ENCODE assay signal across 15 cellular contexts in genomic region chr9:72997387-72997995, GRCh38. TPM values are rescaled to one million over a fixed set of nuclear protein-coding genes. Genes with fewer than 3 reads are reported as not detected.
DNase-seq lines count a peak whose midpoint lies in the region; ATAC-seq, FAIRE-seq and TF ChIP-seq lines count a peak whose summit lies in the region.
"Had no signal": no experiment of that assay in that cellular context is flagged by ENCODE, and none has a peak within 500 bp of the region (broad histone marks: within the 10 kb centered on the region; RNA-seq: fewer than 3 reads in every experiment).

No MANE protein-coding gene starts in this region.

- intact Hi-C loops in Right ventricle myocardium superior (cut with DNase I) (no loop called here), cardiac septum (cut with DNase I) (no loop called here), mucosa of descending colon (cut with DNase I, micrococcal nuclease) (no loop called here)
- intact Hi-C loops in CD8-positive, alpha-beta T cell (cut with DNase I, micrococcal nuclease): loop anchor here in 1 of 2 experiments (5.0 kb wide), 1 partner anchor 45 kb away; no protein-coding TSS in a partner anchor

- CTCF ChIA-PET in CD8-positive, alpha-beta T cell (lab: Charles Lee): no interaction called here

- TF ChIP-seq CTCF in bronchial epithelial cell (IDR thresholded peaks at IDR 0.05; ENCODE audit: insufficient read depth, low read length, severe bottlenecking) (no peak), mucosa of descending colon (IDR thresholded peaks at IDR 0.05) (no peak), type B pancreatic cell (conservative IDR thresholded peaks at IDR 0.05) (no peak)
- TF ChIP-seq CTCF in CD8-positive, alpha-beta T cell (IDR thresholded peaks at IDR 0.05): no peak

- FAIRE-seq in bronchial epithelial cell (lab: Jason Lieb, UNC): peak; percentile 28

- H3K4me3 ChIP-seq in bronchial epithelial cell (ENCODE audit: low read depth, low read length): no peak overlapping the region
- no peak overlapping the region for H3K4me3 ChIP-seq in mucosa of descending colon
- no peak overlapping the region for H3K4me3 ChIP-seq in CD8-positive, alpha-beta T cell (ENCODE audit: low read depth, low read length)
- H3K4me3 ChIP-seq: esophagus muscularis mucosa had no signal

- H3K4me1 Mint-ChIP-seq in type B pancreatic cell (ENCODE audit: unreplicated experiment): peaks cover 4% of the 10 kb centered on the region
- peaks cover 4% of the 10 kb centered on the region for H3K4me1 Mint-ChIP-seq in CD8-positive, alpha-beta T cell (ENCODE audit: low read depth)
- H3K4me1 Mint-ChIP-seq: activated naive CD8-positive, alpha-beta T cell treated with anti-CD3 and anti-CD28 coated beads, Interleukin-2, amount 10 ng/mL, durations not matched to agents 7 days and 5 days had no signal

- no peaks in the 10 kb centered on the region for H3K27me3 ChIP-seq in bronchial epithelial cell (ENCODE audit: control insufficient read depth, insufficient read depth, low read length)
- H3K27me3 ChIP-seq in CD8-positive, alpha-beta T cell (ENCODE audit: insufficient read depth, low read length): no peaks in the 10 kb centered on the region
- H3K27me3 ChIP-seq: esophagus muscularis mucosa had no signal

- H3K9me3 Mint-ChIP-seq in type B pancreatic cell: peaks cover 4% of the 10 kb centered on the region
- no peaks in the 10 kb centered on the region for H3K9me3 Mint-ChIP-seq in CD8-positive, alpha-beta T cell
- H3K9me3 Mint-ChIP-seq: activated naive CD8-positive, alpha-beta T cell treated with anti-CD3 and anti-CD28 coated beads, Interleukin-2, amount 10 ng/mL, durations not matched to agents 7 days and 5 days had no signal

- H3K4me3 Mint-ChIP-seq in type B pancreatic cell: peak overlapping the region; percentile 59
- no peak overlapping the region for H3K4me3 Mint-ChIP-seq in CD8-positive, alpha-beta T cell
- H3K4me3 Mint-ChIP-seq: activated naive CD8-positive, alpha-beta T cell treated with anti-CD3 and anti-CD28 coated beads, Interleukin-2, amount 10 ng/mL, durations not matched to agents 7 days and 5 days had no signal

- H3K27ac ChIP-seq in substantia nigra (ENCODE audit: low read depth, low read length, poor library complexity, severe bottlenecking): no peak overlapping the region
- no peak overlapping the region for H3K27ac ChIP-seq in CD8-positive, alpha-beta T cell (ENCODE audit: low read depth, low read length)
- H3K27ac ChIP-seq: esophagus muscularis mucosa had no signal

- no peaks in the 10 kb centered on the region for H3K27me3 Mint-ChIP-seq in type B pancreatic cell
- no peaks in the 10 kb centered on the region for H3K27me3 Mint-ChIP-seq in CD8-positive, alpha-beta T cell (ENCODE audit: low read depth)

- H3K27ac Mint-ChIP-seq in type B pancreatic cell: peak overlapping the region; percentile 62
- no peak overlapping the region for H3K27ac Mint-ChIP-seq in CD8-positive, alpha-beta T cell
- H3K27ac Mint-ChIP-seq: activated naive CD8-positive, alpha-beta T cell treated with anti-CD3 and anti-CD28 coated beads, Interleukin-2, amount 10 ng/mL, durations not matched to agents 7 days and 5 days had no signal

- H3K9me3 ChIP-seq in mucosa of descending colon: no peaks in the 10 kb centered on the region
- H3K9me3 ChIP-seq in CD8-positive, alpha-beta T cell (ENCODE audit: low read length): no peaks in the 10 kb centered on the region
- H3K9me3 ChIP-seq: esophagus muscularis mucosa, SK-N-SH had no signal

- DNase-seq in Right ventricle myocardium superior (no peak), cardiac septum (ENCODE audit: low spot score) (no peak), bronchial epithelial cell (ENCODE audit: low read depth) (no peak), mucosa of descending colon (peak in 2 of 3 donors; percentile 26 to 38), type B pancreatic cell (ENCODE audit: extremely low spot score, unreplicated experiment) (no peak), substantia nigra (lab: John Stamatoyannopoulos, UW) (no peak)
- no peak for DNase-seq in CD8-positive, alpha-beta T cell
- DNase-seq: activated naive CD8-positive, alpha-beta T cell treated with anti-CD3 and anti-CD28 coated beads, Interleukin-2, amount 10 ng/mL, durations not matched to agents 7 days and 5 days; activated T-cell treated with anti-CD3 and anti-CD28 coated beads for 4 hours; hippocampal formation; MM.1S; NCI-H2171 treated with DMSO at 0.1 percent for 48 hours; SK-N-SH had no signal

- H3K4me1 ChIP-seq in mucosa of descending colon (ENCODE audit: low read depth): no peaks in the 10 kb centered on the region
- H3K4me1 ChIP-seq in CD8-positive, alpha-beta T cell (ENCODE audit: insufficient read depth, low read length): no peaks in the 10 kb centered on the region

- POLR2A ChIA-PET in CD8-positive, alpha-beta T cell (lab: Charles Lee): no interaction called here

- H3K36me3 ChIP-seq in bronchial epithelial cell (ENCODE audit: control insufficient read depth, insufficient read depth, low read length) (no peaks in the 10 kb centered on the region), mucosa of descending colon (ENCODE audit: low read depth) (no peaks in the 10 kb centered on the region)
- H3K36me3 ChIP-seq in CD8-positive, alpha-beta T cell (ENCODE audit: insufficient read depth, low read length): no peaks in the 10 kb centered on the region
- H3K36me3 ChIP-seq: esophagus muscularis mucosa had no signal

- H3K36me3 Mint-ChIP-seq in type B pancreatic cell: no peaks in the 10 kb centered on the region
- H3K36me3 Mint-ChIP-seq in CD8-positive, alpha-beta T cell: no peaks in the 10 kb centered on the region
- H3K36me3 Mint-ChIP-seq: activated naive CD8-positive, alpha-beta T cell treated with anti-CD3 and anti-CD28 coated beads, Interleukin-2, amount 10 ng/mL, durations not matched to agents 7 days and 5 days had no signal

- ATAC-seq in Right ventricle myocardium superior (ENCODE audit: poor library complexity) (peak; percentile 38), mucosa of descending colon (peak; percentile 87), GM18502 (IDR thresholded peaks at IDR 0.05; ENCODE audit: poor library complexity, unreplicated experiment) (no peak)
- ATAC-seq in CD8-positive, alpha-beta T cell: no peak

RNA-seq across cellular contexts. Expression of gene ALDH1A1, which starts 44.6 kb away (rescaled TPM):
- 19.8 TPM for total RNA-seq in Right ventricle myocardium superior
- total RNA-seq in cardiac septum: 6.2 TPM
- 5.0 and 20.1 TPM in 2 replicates for total RNA-seq in bronchial epithelial cell
- total RNA-seq in mucosa of descending colon: 100 to 1,000 TPM in 1 of 3 donors, 10 to 100 TPM in 2; 72.9 to 173 (median 84.1) TPM
- total RNA-seq in type B pancreatic cell (ENCODE audit: low replicate concordance): 242 and 417 TPM in 2 replicates
- not detected for total RNA-seq in CD8-positive, alpha-beta T cell

Comparison
In these comparisons a context has a peak if more than half of its experiments do, and no peak if none do; other contexts are left out.
1. ATAC-seq: peak in Right ventricle myocardium superior (single experiment) and mucosa of descending colon (single experiment); none in GM18502 (single experiment) and CD8-positive, alpha-beta T cell (single experiment).
2. DNase-seq: peak in mucosa of descending colon (2 of 3); none in Right ventricle myocardium superior (single experiment), cardiac septum (single experiment), bronchial epithelial cell (single experiment), type B pancreatic cell (single experiment), substantia nigra (0 of 49) and CD8-positive, alpha-beta T cell (0 of 7).